ENCODE assay signal across 9 cellular contexts in genomic region chr14:21023817-21024667, GRCh38. TPM values are rescaled to one million over a fixed set of nuclear protein-coding genes. Genes with fewer than 3 reads are reported as not detected.
DNase-seq lines count a peak whose midpoint lies in the region; TF ChIP-seq lines count a peak whose summit lies in the region.
"Had no signal": no experiment of that assay in that cellular context is flagged by ENCODE, and none has a peak within 500 bp of the region (broad histone marks: within the 10 kb centered on the region; RNA-seq: fewer than 3 reads in every experiment).

No MANE protein-coding gene starts in this region.

- H3K4me2 ChIP-seq in mesendoderm (ENCODE audit: low read length): peak overlapping the region; percentile 82

- peak; percentile 67 for DNase-seq in activated CD8-positive, alpha-beta memory T cell treated with anti-CD3 and anti-CD28 coated beads for 24 hours
- no peak for DNase-seq in activated CD8-positive, alpha-beta memory T cell treated with anti-CD3 and anti-CD28 coated beads, Interleukin-2, amount 50 U/mL, for 48 hours
- DNase-seq in chondrocyte (ENCODE audit: low spot score) (no peak), mesendoderm (peak; percentile 41), uterus (no peak), OCI-M2 (lab: John Stamatoyannopoulos, UW; ENCODE audit: unreplicated experiment) (no peak), NCI-H1092 treated with DMSO at 0.1 percent for 48 hours (lab: John Stamatoyannopoulos, UW) (no peak), NCI-H1048 (lab: John Stamatoyannopoulos, UW) (no peak)

- intact Hi-C loops in uterus (cut with DNase I; ENCODE audit: low total_unique reads): no loop called here

- WGBS in mesendoderm (ENCODE audit: extremely low coverage, insufficient coverage, low lambda C conversion rate): no CpG with 5 or more reads among the region's 21 CpGs

- peak overlapping the region; percentile 83 for H3K23ac ChIP-seq in mesendoderm (ENCODE audit: low read length)

- no peak overlapping the region for H4K5ac ChIP-seq in mesendoderm (ENCODE audit: low read length)

- no peak for TF ChIP-seq POLR2A in uterus (IDR thresholded peaks at IDR 0.05)

- H3K9me3 Mint-ChIP-seq in chondrocyte (ENCODE audit: low read depth): no peaks in the 10 kb centered on the region

- peaks cover 10% of the 10 kb centered on the region for H3K4me1 Mint-ChIP-seq in chondrocyte (ENCODE audit: low read depth)

- no peak overlapping the region for H3K27ac Mint-ChIP-seq in chondrocyte (ENCODE audit: unreplicated experiment)

- no peaks in the 10 kb centered on the region for H3K36me3 Mint-ChIP-seq in chondrocyte (ENCODE audit: low read depth)

- H3K79me1 ChIP-seq in mesendoderm (ENCODE audit: low read length): no peaks in the 10 kb centered on the region

- peak overlapping the region; percentile 94 for H3K56ac ChIP-seq in mesendoderm (ENCODE audit: low read length)

- H3K9me3 ChIP-seq in uterus: no peaks in the 10 kb centered on the region
- H3K9me3 ChIP-seq: SJSA1 had no signal

- H3K4me1 ChIP-seq in mesendoderm (ENCODE audit: control insufficient read depth, low read depth, low read length) (peaks cover 9% of the 10 kb centered on the region), uterus (peaks cover 5 to 12% of the 10 kb centered on the region in 2 donors)

- H3K36me3 ChIP-seq in mesendoderm (ENCODE audit: control insufficient read depth, insufficient read depth, low read length) (no peaks in the 10 kb centered on the region), uterus (no peaks in the 10 kb centered on the region)
- H3K36me3 ChIP-seq: SJSA1 had no signal

- H3K4me3 ChIP-seq in mesendoderm (ENCODE audit: low read length): peak overlapping the region; percentile 72
- peak overlapping the region; percentile 84 to 96 for H3K4me3 ChIP-seq in uterus

- H2AK5ac ChIP-seq in mesendoderm (ENCODE audit: low read length): no peak overlapping the region

- H3K4ac ChIP-seq in mesendoderm (ENCODE audit: low read depth, low read length): peak overlapping the region; percentile 58

- H3K18ac ChIP-seq in mesendoderm (ENCODE audit: low read length): peak overlapping the region; percentile 88

- no peak overlapping the region for H2BK15ac ChIP-seq in mesendoderm (replicated peaks; ENCODE audit: low read depth)

- H3K27me3 ChIP-seq in mesendoderm (ENCODE audit: insufficient read depth, low read length, poor library complexity) (no peaks in the 10 kb centered on the region), uterus (no peaks in the 10 kb centered on the region)

- no peak overlapping the region for H4K8ac ChIP-seq in mesendoderm (ENCODE audit: low read depth, low read length)

- peak overlapping the region; percentile 43 for H2BK5ac ChIP-seq in mesendoderm (ENCODE audit: low read length)

- TF ChIP-seq CTCF in chondrocyte (IDR thresholded peaks at IDR 0.05) (no peak), uterus (IDR thresholded peaks at IDR 0.05) (no peak)

- H3K79me2 ChIP-seq in mesendoderm (ENCODE audit: control insufficient read depth, insufficient read depth, low read length): no peaks in the 10 kb centered on the region

- H3K27ac ChIP-seq in mesendoderm (ENCODE audit: low read depth, low read length) (no peak overlapping the region), uterus (peak overlapping the region; percentile 99)
- H3K27ac ChIP-seq: SJSA1 had no signal

- peaks cover 10% of the 10 kb centered on the region for H3K27me3 Mint-ChIP-seq in chondrocyte (ENCODE audit: low read depth)

- H3K4me3 Mint-ChIP-seq in chondrocyte (ENCODE audit: unreplicated experiment): peak overlapping the region; percentile 66

- H3K9ac ChIP-seq in mesendoderm (ENCODE audit: low read length): peak overlapping the region; percentile 86

- no peak overlapping the region for H2BK120ac ChIP-seq in mesendoderm (ENCODE audit: low read depth, low read length)

RNA-seq across cellular contexts. Expression of gene NDRG2, which starts 0.8 kb away (rescaled TPM):
- total RNA-seq in chondrocyte: 5.7 to 6.9 TPM (median 6.3 TPM) in 3 replicates
- polyA plus RNA-seq in mesendoderm (2013, experiment 1 of 2): 22.2 TPM
- polyA plus RNA-seq in mesendoderm (2013, experiment 2 of 2): 22.7 TPM
- total RNA-seq in uterus: 100 to 1,000 TPM; 111 to 563 (median 200) TPM

RNA-seq across cellular contexts. Expression of gene TPPP2, which starts 6.0 kb away (rescaled TPM):
- not detected in 3 replicates for total RNA-seq in chondrocyte
- 0.06 TPM for polyA plus RNA-seq in mesendoderm (2013, experiment 1 of 2)
- polyA plus RNA-seq in mesendoderm (2013, experiment 2 of 2): not detected
- total RNA-seq in uterus: under 1 TPM in 1 of 4 donors, not detected in 3; 0.67 TPM
- total RNA-seq: SJSA1 had no signal

RNA-seq across cellular contexts. Expression of gene RNASE13, which starts 10.6 kb away (rescaled TPM):
- total RNA-seq in chondrocyte (not detected in 3 replicates), uterus (not detected)
- not detected for polyA plus RNA-seq in mesendoderm (2013, experiment 1 of 2)
- polyA plus RNA-seq in mesendoderm (2013, experiment 2 of 2): not detected
- total RNA-seq: SJSA1 had no signal

RNA-seq across cellular contexts. Expression of gene RNASE7, which starts 18.1 kb away (rescaled TPM):
- not detected in 3 replicates for total RNA-seq in chondrocyte
- polyA plus RNA-seq in mesendoderm (2013, experiment 1 of 2): not detected
- polyA plus RNA-seq in mesendoderm (2013, experiment 2 of 2): not detected
- total RNA-seq in uterus: not detected
- total RNA-seq: SJSA1 had no signal

RNA-seq across cellular contexts. Expression of gene SLC39A2, which starts 24.9 kb away (rescaled TPM):
- not detected in 3 replicates for total RNA-seq in chondrocyte
- polyA plus RNA-seq in mesendoderm (2013, experiment 1 of 2): 0.03 TPM
- 0.04 TPM for polyA plus RNA-seq in mesendoderm (2013, experiment 2 of 2)
- total RNA-seq in uterus: under 1 TPM in 2 of 4 donors, not detected in 2; 0.52 to 0.97 TPM
- total RNA-seq: SJSA1 had no signal

Comparison
In these comparisons a context has a peak if more than half of its experiments do, and no peak if none do; other contexts are left out.
1. DNase-seq: peak in activated CD8-positive, alpha-beta memory T cell treated with anti-CD3 and anti-CD28 coated beads for 24 hours (single experiment) and mesendoderm (single experiment); none in activated CD8-positive, alpha-beta memory T cell treated with anti-CD3 and anti-CD28 coated beads, Interleukin-2, amount 50 U/mL, for 48 hours (single experiment), chondrocyte (single experiment), uterus (0 of 2), OCI-M2 (single experiment), NCI-H1092 treated with DMSO at 0.1 percent for 48 hours (single experiment) and NCI-H1048 (single experiment).
2. RNA of gene NDRG2, which starts 0.8 kb away (total RNA-seq): 111 to 563 TPM in uterus; 5.7 to 6.9 TPM in chondrocyte; every median in the first group is over 10 times any median in the second.